Comparison of ENCODE assay signal across 19 cellular contexts in the genomic region with DNA sequence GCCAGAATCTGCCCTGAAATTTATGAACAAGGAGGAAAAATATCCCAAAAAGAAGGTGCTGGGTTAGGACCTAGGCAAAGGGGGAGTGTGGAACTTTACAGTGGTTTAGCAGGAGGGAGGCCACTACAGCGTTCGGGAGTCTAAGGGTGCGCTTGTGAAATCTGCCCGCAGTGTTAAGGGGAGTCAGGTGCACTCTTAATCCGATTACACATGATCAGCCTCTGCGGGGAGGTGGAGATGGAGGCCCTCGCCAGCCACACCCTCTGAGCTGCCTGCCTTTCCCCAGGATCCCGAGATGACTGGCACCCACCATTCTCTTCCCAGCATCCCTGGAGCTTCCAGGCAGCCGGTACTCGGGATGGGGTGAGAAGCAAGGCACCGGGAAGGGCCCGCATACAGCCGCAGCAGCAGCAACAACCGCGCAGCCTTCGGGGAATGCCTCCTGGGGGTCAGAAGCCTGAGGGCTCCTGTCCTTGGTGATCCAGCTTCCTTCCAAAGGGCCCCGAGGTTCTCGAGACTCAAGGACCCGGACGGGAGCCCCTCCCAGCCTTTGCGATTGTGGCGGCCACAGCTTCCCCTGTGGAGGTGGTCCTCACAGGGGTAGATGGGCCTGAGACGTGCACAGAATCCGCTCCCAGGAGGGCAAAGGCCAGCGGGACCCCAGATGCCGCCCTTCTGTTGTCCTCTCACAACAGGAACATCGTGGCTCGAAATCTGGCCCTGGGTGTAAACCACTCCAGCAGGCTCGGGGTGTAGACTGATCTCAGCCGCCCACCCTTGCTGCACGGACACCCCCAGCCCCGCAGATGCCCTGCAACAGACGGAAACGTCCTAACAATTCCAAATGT. TPM values are rescaled to one million over a fixed set of nuclear protein-coding genes. Genes with fewer than 3 reads are reported as not detected.
"Had no signal": no experiment of that assay in that cellular context is flagged by ENCODE, and none has a peak within 500 bp of the region (broad histone marks: within the 10 kb centered on the region; RNA-seq: fewer than 3 reads in every experiment).

No MANE protein-coding gene starts in this region.

- H3K27me3 ChIP-seq: breast epithelium, thyroid gland had no signal

- H3K9me3 Mint-ChIP-seq: activated CD4-positive, alpha-beta T cell treated with anti-CD3 and anti-CD28 coated beads, Interleukin-2, amount 10 ng/mL, durations not matched to agents 7 days and 5 days; activated naive CD4-positive, alpha-beta T cell treated with anti-CD3 and anti-CD28 coated beads, Interleukin-2, amount 50 U/mL, for 24 hours; activated T-cell treated with anti-CD3 and anti-CD28 coated beads, Interleukin-2, amount 50 U/mL, for 72 hours; T-cell had no signal

- H3K27ac Mint-ChIP-seq: activated CD4-positive, alpha-beta T cell treated with anti-CD3 and anti-CD28 coated beads, Interleukin-2, amount 10 ng/mL, durations not matched to agents 7 days and 5 days; activated naive CD4-positive, alpha-beta T cell treated with anti-CD3 and anti-CD28 coated beads, Interleukin-2, amount 50 U/mL, for 24 hours; activated T-cell treated with anti-CD3 and anti-CD28 coated beads, Interleukin-2, amount 50 U/mL, for 72 hours; nephron; T-cell had no signal

- H3K9me3 ChIP-seq: breast epithelium, thyroid gland had no signal

- H3K4me3 Mint-ChIP-seq: activated CD4-positive, alpha-beta T cell treated with anti-CD3 and anti-CD28 coated beads, Interleukin-2, amount 10 ng/mL, durations not matched to agents 7 days and 5 days; activated naive CD4-positive, alpha-beta T cell treated with anti-CD3 and anti-CD28 coated beads, Interleukin-2, amount 50 U/mL, for 24 hours; activated T-cell treated with anti-CD3 and anti-CD28 coated beads, Interleukin-2, amount 50 U/mL, for 72 hours; nephron; T-cell had no signal

- DNase-seq: activated CD4-positive, alpha-beta T cell treated with anti-CD3 and anti-CD28 coated beads, Interleukin-2, amount 10 ng/mL, durations not matched to agents 7 days and 5 days; activated gamma-delta T cell; activated T-cell treated with anti-CD3 and anti-CD28 coated beads, Interleukin-2, amount 50 U/mL, for 72 hours; effector CD4-positive, alpha-beta T cell; mesendoderm; posterior cingulate gyrus; stimulated activated CD4-positive, alpha-beta T cell treated with anti-CD3 and anti-CD28 coated beads, Interleukin-12 subunit alpha, Interleukin-12 subunit beta, amount 100 ng/mL, for 4 hours; stimulated activated CD4-positive, alpha-beta T cell treated with anti-CD3 and anti-CD28 coated beads, Interleukin-1b, Interleukin-23, amount 100 ng/mL, for 48 hours; stimulated activated CD8-positive, alpha-beta memory T cell treated with anti-CD3 and anti-CD28 coated beads, Interleukin-4, amount 100 ng/mL, for 48 hours; stimulated activated naive CD4-positive, alpha-beta T cell treated with Interleukin-2 at 50 U/mL for 16 hours; T-cell; T-helper 9 cell; thyroid gland had no signal

- H3K27me3 Mint-ChIP-seq: activated naive CD4-positive, alpha-beta T cell treated with anti-CD3 and anti-CD28 coated beads, Interleukin-2, amount 50 U/mL, for 24 hours; T-cell had no signal

- H3K4me3 ChIP-seq: breast epithelium, thyroid gland had no signal

- H3K36me3 Mint-ChIP-seq: activated naive CD4-positive, alpha-beta T cell treated with anti-CD3 and anti-CD28 coated beads, Interleukin-2, amount 50 U/mL, for 24 hours had no signal

- H3K36me3 ChIP-seq: breast epithelium, thyroid gland had no signal

- ATAC-seq: activated T-cell treated with anti-CD3 and anti-CD28 coated beads, Interleukin-2, amount 50 U/mL, for 72 hours; esophagus mucosa; T-cell had no signal

- H3K4me1 ChIP-seq: breast epithelium, thyroid gland had no signal

- H3K27ac ChIP-seq: breast epithelium, thyroid gland had no signal

- H3K4me1 Mint-ChIP-seq: activated CD4-positive, alpha-beta T cell treated with anti-CD3 and anti-CD28 coated beads, Interleukin-2, amount 10 ng/mL, durations not matched to agents 7 days and 5 days; activated naive CD4-positive, alpha-beta T cell treated with anti-CD3 and anti-CD28 coated beads, Interleukin-2, amount 50 U/mL, for 24 hours; nephron; T-cell had no signal

RNA-seq across cellular contexts. Expression of a gene that starts 57.3 kb away (rescaled TPM):
- total RNA-seq: renal cortical epithelial cell, urinary bladder had no signal
